In genomic region chr5:153813871-153814270, GRCh38 we compare ENCODE assay signal across 27 cellular contexts.
DNase-seq lines count a peak whose midpoint lies in the region; ATAC-seq and TF ChIP-seq lines count a peak whose summit lies in the region.
"Had no signal": no experiment of that assay in that cellular context is flagged by ENCODE, and none has a peak within 500 bp of the region (broad histone marks: within the 10 kb centered on the region; RNA-seq: fewer than 3 reads in every experiment).

No MANE protein-coding gene starts in this region.

- H4K20me1 ChIP-seq in GM23248 (ENCODE audit: insufficient read depth), result no peaks in the 10 kb centered on the region
- H4K20me1 ChIP-seq: BLaER1 treated with 17β-estradiol and CSF1 and Interleukin-3, amounts not matched to agents 10 nM and 100 nM had no signal

- no peak overlapping the region for H2AFZ ChIP-seq in GM23248

- H3K27ac Mint-ChIP-seq in natural killer cell treated with Interleukin-12 subunit alpha and Interleukin-12 subunit beta and Interleukin-15 and Interleukin-18, amount 100 ng/mL, for 72 hours, result no peak overlapping the region
- H3K27ac Mint-ChIP-seq: CD4-positive, alpha-beta T cell had no signal

- no peaks in the 10 kb centered on the region for H3K9me3 ChIP-seq in GM23248 (ENCODE audit: low read depth)
- H3K9me3 ChIP-seq: Peyer's patch had no signal

- H3K27me3 ChIP-seq in GM23248 (replicated peaks; ENCODE audit: insufficient read depth), result no peaks in the 10 kb centered on the region
- H3K27me3 ChIP-seq: BLaER1 treated with 17β-estradiol and CSF1 and Interleukin-3, amounts not matched to agents 10 nM and 100 nM; Peyer's patch had no signal

- no peaks in the 10 kb centered on the region for H3K9me3 Mint-ChIP-seq in natural killer cell treated with Interleukin-12 subunit alpha and Interleukin-12 subunit beta and Interleukin-15 and Interleukin-18, amount 100 ng/mL, for 72 hours

- H3K27me3 Mint-ChIP-seq in natural killer cell treated with Interleukin-12 subunit alpha and Interleukin-12 subunit beta and Interleukin-15 and Interleukin-18, amount 100 ng/mL, for 72 hours, result peaks cover 10 to 15% of the 10 kb centered on the region in 2 donors

- in situ Hi-C loops in GM23248 (cut with MboI), result no loop called here

- TF ChIP-seq CTCF in AG10803 (conservative IDR thresholded peaks at IDR 0.05; ENCODE audit: low read length), result no peak

- H3K27ac ChIP-seq in GM23248, result no peak overlapping the region
- H3K27ac ChIP-seq: BLaER1 treated with 17β-estradiol and CSF1 and Interleukin-3, amounts not matched to agents 10 nM and 100 nM; Peyer's patch; SK-N-MC had no signal

- peaks cover 13% of the 10 kb centered on the region for H3K4me1 ChIP-seq in GM23248 (ENCODE audit: insufficient read depth)
- H3K4me1 ChIP-seq: BLaER1 treated with 17β-estradiol and CSF1 and Interleukin-3, amounts not matched to agents 10 nM and 100 nM; Peyer's patch had no signal

- H3K9ac ChIP-seq in GM23248, result no peak overlapping the region
- H3K9ac ChIP-seq: BLaER1 treated with 17β-estradiol and CSF1 and Interleukin-3, amounts not matched to agents 10 nM and 100 nM had no signal

- H3K36me3 Mint-ChIP-seq in natural killer cell treated with Interleukin-12 subunit alpha and Interleukin-12 subunit beta and Interleukin-15 and Interleukin-18, amount 100 ng/mL, for 72 hours, result no peaks in the 10 kb centered on the region

- peaks cover 6% of the 10 kb centered on the region; the same call in 1 of the 2 replicates for H3F3A ChIP-seq in GM23248 (ENCODE audit: insufficient read depth)

- WGBS in GM23248 (ENCODE audit: low coverage in 1 of 2, low lambda C conversion rate in 2 of 2, missing lambda C conversion rate in 2 of 2), 2 experiments, result 4% methylated on average over 4 of the region's 4 CpGs

- peak; percentile 85 for DNase-seq in AG10803 (ENCODE audit: low read depth)
- DNase-seq in GM23248, result peak; percentile 58
- peak; percentile 21 for DNase-seq in astrocyte of the hippocampus (ENCODE audit: low read depth, low spot score)
- DNase-seq in renal cortical epithelial cell (ENCODE audit: low read depth), result peak; percentile 7
- no peak for DNase-seq in SKM-1 treated with dmso at 0.1 percent for 144 hours (lab: John Stamatoyannopoulos, UW; ENCODE audit: unreplicated experiment)
- DNase-seq in natural killer cell treated with Interleukin-12 subunit alpha and Interleukin-12 subunit beta and Interleukin-15 and Interleukin-18, amount 100 ng/mL, for 72 hours (ENCODE audit: low spot score), result no peak
- no peak for DNase-seq in kidney glomerular epithelial cell (lab: John Stamatoyannopoulos, UW)
- DNase-seq: 8988T; ACHN; AML-193; CD4-positive, alpha-beta T cell; GDM1; H7; Karpas-422; MV-4-11; NCI-H1105 treated with DMSO at 0.1 percent for 48 hours; NCI-H146; NCI-H2227 treated with DMSO at 0.1 percent for 48 hours; NCI-H526 treated with DMSO at 0.1 percent for 48 hours; OCI-M1; Peyer's patch; SIG-M5; SW 1271 had no signal

- no peaks in the 10 kb centered on the region for H3K36me3 ChIP-seq in GM23248 (ENCODE audit: low read depth)
- H3K36me3 ChIP-seq: BLaER1 treated with 17β-estradiol and CSF1 and Interleukin-3, amounts not matched to agents 10 nM and 100 nM; Peyer's patch had no signal

- no peaks in the 10 kb centered on the region for H3K4me1 Mint-ChIP-seq in natural killer cell treated with Interleukin-12 subunit alpha and Interleukin-12 subunit beta and Interleukin-15 and Interleukin-18, amount 100 ng/mL, for 72 hours (ENCODE audit: low read depth in 2 of 2)

- no peaks in the 10 kb centered on the region for H3K79me2 ChIP-seq in GM23248 (ENCODE audit: insufficient read depth)

- no peak for ATAC-seq in GM18498 (IDR thresholded peaks at IDR 0.05; ENCODE audit: unreplicated experiment)
- ATAC-seq in natural killer cell treated with Interleukin-12 subunit alpha and Interleukin-12 subunit beta and Interleukin-15 and Interleukin-18, amount 100 ng/mL, for 72 hours, result no peak
- ATAC-seq: HepG2 had no signal

- H3K4me2 ChIP-seq in GM23248 (ENCODE audit: unreplicated experiment), result no peak overlapping the region
- H3K4me2 ChIP-seq: BLaER1 treated with 17β-estradiol and CSF1 and Interleukin-3, amounts not matched to agents 10 nM and 100 nM had no signal

- no peak overlapping the region for H3K4me3 ChIP-seq in AG10803 (ENCODE audit: low read length)
- no peak overlapping the region for H3K4me3 ChIP-seq in GM23248
- H3K4me3 ChIP-seq: BLaER1 treated with 17β-estradiol and CSF1 and Interleukin-3, amounts not matched to agents 10 nM and 100 nM; Peyer's patch; SK-N-MC had no signal

- H3K4me3 Mint-ChIP-seq in natural killer cell treated with Interleukin-12 subunit alpha and Interleukin-12 subunit beta and Interleukin-15 and Interleukin-18, amount 100 ng/mL, for 72 hours, result no peak overlapping the region
- H3K4me3 Mint-ChIP-seq: CD4-positive, alpha-beta T cell had no signal

- no peaks in the 10 kb centered on the region for H3K9me2 ChIP-seq in GM23248 (ENCODE audit: insufficient read depth)

Comparison
In these comparisons a context has a peak if more than half of its experiments do, and no peak if none do; other contexts are left out.
1. DNase-seq: peak in AG10803 (single experiment), GM23248 (single experiment), astrocyte of the hippocampus (single experiment) and renal cortical epithelial cell (single experiment); none in SKM-1 treated with dmso at 0.1 percent for 144 hours (single experiment), natural killer cell treated with Interleukin-12 subunit alpha and Interleukin-12 subunit beta and Interleukin-15 and Interleukin-18, amount 100 ng/mL, for 72 hours (single experiment) and kidney glomerular epithelial cell (single experiment).